Comparison of ENCODE assay signal across 9 cellular contexts in the genomic region with DNA sequence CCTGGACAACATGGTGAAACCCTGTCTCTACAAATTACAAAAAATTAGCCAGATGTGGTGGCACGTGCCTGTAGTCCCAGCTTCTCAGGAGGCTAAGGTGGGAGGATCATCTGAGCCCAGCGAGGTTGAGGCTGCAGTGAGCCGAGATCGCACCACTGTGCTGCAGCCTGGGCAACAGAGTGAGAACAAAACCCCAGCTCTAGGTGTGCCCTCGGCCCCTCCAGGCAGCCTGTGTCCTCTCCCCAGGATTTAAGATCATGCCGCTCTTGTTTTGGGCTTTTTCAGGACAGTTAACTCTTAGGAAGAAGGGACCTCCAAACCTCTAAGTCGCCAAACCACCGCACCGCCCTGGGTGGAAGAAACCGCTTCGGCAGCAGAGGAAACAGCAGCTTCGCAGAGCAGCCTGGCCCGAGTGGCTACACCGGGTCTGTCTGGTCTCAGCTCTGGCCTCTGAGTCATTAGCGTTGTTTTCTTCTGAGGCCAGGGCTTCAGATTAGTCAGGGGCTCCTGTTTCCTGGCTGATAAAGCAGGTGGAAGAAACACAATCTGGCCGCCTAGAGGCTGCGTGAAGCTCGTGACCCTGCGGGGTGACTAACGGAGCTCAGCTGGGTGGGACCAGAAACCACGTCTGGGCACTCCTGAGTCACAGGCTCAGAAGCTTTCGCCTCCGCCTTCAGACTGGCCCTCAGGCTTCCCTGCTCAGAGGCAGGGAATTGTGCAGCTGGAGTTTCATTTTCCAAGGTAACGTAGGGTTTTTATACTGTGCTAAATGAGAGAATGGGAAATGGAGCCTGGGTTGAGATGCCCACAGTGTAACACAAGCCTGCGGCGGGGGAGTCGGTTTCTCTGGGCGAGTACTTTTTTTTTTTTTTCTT. TPM values are rescaled to one million over a fixed set of nuclear protein-coding genes. Genes with fewer than 3 reads are reported as not detected.
A peak's percentile ranks its signal among the peaks of the same experiment; 100 is the strongest.
DNase-seq lines count a peak whose midpoint lies in the region; ATAC-seq and TF ChIP-seq lines count a peak whose summit lies in the region.
"Had no signal": no experiment of that assay in that cellular context is flagged by ENCODE, and none has a peak within 500 bp of the region (broad histone marks: within the 10 kb centered on the region; RNA-seq: fewer than 3 reads in every experiment).

No MANE protein-coding gene starts in this region.

- DNase-seq in GM10248 (ENCODE audit: extremely low spot score) (peak; percentile 84), GM23338 (ENCODE audit: low spot score) (peak; percentile 79), KG1 (lab: John Stamatoyannopoulos, UW) (peak; percentile 82), cardiac fibroblast (ENCODE audit: low read depth in 2 of 2) (peak; percentile 96 to 100), left lobe of liver (ENCODE audit: low spot score) (peak; percentile 47), occipital lobe (lab: John Stamatoyannopoulos, UW) (no peak)
- peak; percentile 30 to 43 (median 37) for DNase-seq in activated CD4-positive, CD25-positive, alpha-beta regulatory T cell (lab: John Stamatoyannopoulos, UW)
- DNase-seq in stimulated activated CD4-positive, alpha-beta T cell treated with anti-CD3 and anti-CD28 coated beads, Interleukin-4, amount 100 ng/mL, for 48 hours (ENCODE audit: low read depth in 2 of 2) = peak; percentile 62 to 77

- no peaks in the 10 kb centered on the region for H3K27me3 ChIP-seq in GM23338 (ENCODE audit: insufficient read depth)

- POLR2A ChIA-PET in GM10248 (lab: Yijun Ruan, JAX) = interaction anchor here (0.7 kb wide), 1 partner anchor 42 kb away, joined by 3 read pairs; no protein-coding TSS in a partner anchor

- H3F3A ChIP-seq in GM23338 (replicated peaks; ENCODE audit: low read depth) = 0 out of 2 replicates have a peak, but pooled peaks cover 4% of the 10 kb centered on the region

- peaks cover 13% of the 10 kb centered on the region for H3K4me1 Mint-ChIP-seq in GM23338

- no peaks in the 10 kb centered on the region; the same call in 1 of the 2 replicates for H3K36me3 ChIP-seq in GM23338 (ENCODE audit: insufficient read depth)

- peak overlapping the region; percentile 86 for H2AFZ ChIP-seq in GM23338

- H3K36me3 Mint-ChIP-seq in GM23338 (ENCODE audit: low read depth) = no peaks in the 10 kb centered on the region

- H3K27ac ChIP-seq in GM23338 (ENCODE audit: low read depth) = no peak overlapping the region

- H3K4me3 ChIP-seq in GM23338 (no peak overlapping the region), cardiac fibroblast (replicated peaks in 1 of 2; ENCODE audit: low read depth in 2 of 2, low read length in 2 of 2) (peak overlapping the region; percentile 27 to 63)

- peaks cover 4% of the 10 kb centered on the region; the same call in 1 of the 2 replicates for H3K4me1 ChIP-seq in GM23338 (ENCODE audit: insufficient read depth)

- H4K20me1 ChIP-seq in GM23338 (replicated peaks; ENCODE audit: insufficient read depth) = no peaks in the 10 kb centered on the region

- ATAC-seq in GM23338 (peak; percentile 88), left lobe of liver (peak; percentile 79)

- TF ChIP-seq CTCF in GM10248 (IDR thresholded peaks at IDR 0.05; ENCODE audit: control extremely low read depth, extremely low read depth, low read depth, missing control alignments) (no peak), GM23338 (conservative IDR thresholded peaks at IDR 0.05; ENCODE audit: low read depth in 2 of 2) (0 out of 4 replicates have a peak, but pooled peaks of 1 of the 2 experiments have one; percentile 11), cardiac fibroblast (IDR thresholded peaks at IDR 0.05; ENCODE audit: low read depth, low read length) (no peak)

- no peaks in the 10 kb centered on the region for H3K79me2 ChIP-seq in GM23338 (replicated peaks; ENCODE audit: insufficient read depth)

- no peak overlapping the region for H3K4me3 Mint-ChIP-seq in GM23338

- H3K4me2 ChIP-seq in GM23338 = no peak overlapping the region

- H3K9me2 ChIP-seq in GM23338 (ENCODE audit: insufficient read depth) = no peaks in the 10 kb centered on the region

- H3K27me3 Mint-ChIP-seq in GM23338 (ENCODE audit: insufficient read depth, low read depth, poor library complexity) = peaks cover 12% of the 10 kb centered on the region

- peak overlapping the region; percentile 80; the same call in 1 of the 2 replicates for H3K27ac Mint-ChIP-seq in GM23338

- H3K9me3 Mint-ChIP-seq in GM23338 = no peaks in the 10 kb centered on the region; the same call in 2 of the 3 replicates

- CTCF ChIA-PET in GM10248 (lab: Yijun Ruan, JAX) = interaction anchor here (0.6 to 2.5 kb wide), 14 partner anchors 8 to 560 kb away, joined by 3 to 12 read pairs (median 4); no protein-coding TSS in a partner anchor

TF ChIP-seq in GM23338, 12 proteins besides CTCF, POLR2A, EP300 and RAD21 (continues in another document):
- no peak for TF ChIP-seq ZNF462 (CRISPR knock-in tag; IDR thresholded peaks at IDR 0.05)
- TF ChIP-seq NANOG (IDR thresholded peaks at IDR 0.05; ENCODE audit: borderline replicate concordance) = no peak
- TF ChIP-seq CREB1 (CRISPR knock-in tag; IDR thresholded peaks at IDR 0.05; ENCODE audit: low read depth) = no peak

RNA-seq across cellular contexts. Expression of gene CHAF1B, which starts 44.7 kb away (rescaled TPM):
- total RNA-seq in GM23338 (2014; rRNA removed; shearing (Covaris generic)) = 13.1 and 17.4 TPM in 2 replicates
- 7.9 and 9.0 TPM in 2 replicates for polyA plus RNA-seq in GM23338 (2016; fragmentation: Nextera tagmentation; extraction: Ambion mirVana)
- 0.43 TPM for total RNA-seq in left lobe of liver
- 1.6 TPM for total RNA-seq in occipital lobe

RNA-seq across cellular contexts. Expression of gene CLDN14, which starts 50.0 kb away (rescaled TPM):
- not detected in 2 replicates for total RNA-seq in GM23338 (2014; rRNA removed; shearing (Covaris generic))
- polyA plus RNA-seq in GM23338 (2016; fragmentation: Nextera tagmentation; extraction: Ambion mirVana) = not detected in 2 replicates
- total RNA-seq in left lobe of liver (16.4 TPM), occipital lobe (not detected)
- polyA plus RNA-seq: neural cell had no signal

Comparison
In these comparisons a context has a peak if more than half of its experiments do, and no peak if none do; other contexts are left out.
1. RNA of gene CLDN14, which starts 50.0 kb away (total RNA-seq): 16.4 TPM in left lobe of liver (single experiment); not detected in GM23338 and not detected in occipital lobe (single experiment); every median in the first group is over 10 times any median in the second.